8 cellular contexts compared by ENCODE assay signal in genomic region chr21:39518055-39518844, GRCh38.
DNase-seq lines count a peak whose midpoint lies in the region; ATAC-seq, FAIRE-seq and TF ChIP-seq lines count a peak whose summit lies in the region.

No MANE protein-coding gene starts in this region.

- intact Hi-C loops in HCT116 (cut with micrococcal nuclease), result loop anchor here (1.0 to 5.0 kb wide), 4 partner anchors 189 to 603 kb away; no protein-coding TSS in a partner anchor
- intact Hi-C loops in K562 (cut with micrococcal nuclease), result loop anchor here (1.0 kb wide), 1 partner anchor 198 kb away; no protein-coding TSS in a partner anchor

- DNase-seq in EH (ENCODE audit: low read depth) (peak; percentile 55), HCT116 (ENCODE audit: low read depth, low spot score) (peak; percentile 71), NCI-H1417 treated with DMSO at 0.1 percent for 48 hours (lab: John Stamatoyannopoulos, UW) (peak; percentile 41), K562 (ENCODE audit: extremely low read depth in 1 of 4, low spot score in 3 of 4) (peak; percentile 82 to 90 (median 90)), iPS DF 19.7 (ENCODE audit: low read depth, low spot score) (peak; percentile 70)
- DNase-seq in stimulated activated CD4-positive, alpha-beta T cell treated with anti-CD3 and anti-CD28 coated beads, Interleukin-12 subunit alpha, Interleukin-12 subunit beta, amount 100 ng/mL, for 24 hours (ENCODE audit: low read depth in 2 of 2), result peak; percentile 5 to 16

- BruUV-seq in HCT116 (replicated peaks; lab: Mats Ljungman, UMichigan) (no TSS peak), K562 (replicated peaks; lab: Mats Ljungman, UMichigan) (no TSS peak)

- H3K4me1 ChIP-seq in HCT116 (ENCODE audit: control insufficient read depth in 1 of 2, insufficient read depth in 2 of 2, low read length in 2 of 2) (peaks cover 0 to 2% of the 10 kb centered on the region in 2 experiments; a peak in 1 of 4 replicates), K562 (replicated peaks in 1 of 2; ENCODE audit: control insufficient read depth in 2 of 2, insufficient read depth in 2 of 2, low read length in 2 of 2) (no peaks in the 10 kb centered on the region)

- H3K27ac ChIP-seq in HCT116 (ENCODE audit: low read depth, low read length) (no peak overlapping the region), SU-DHL-6 (ENCODE audit: low read depth, low read length) (no peak overlapping the region), K562 (ENCODE audit: extremely low read depth, low read depth, low read length) (no peak overlapping the region)

- RAD21 ChIA-PET in HCT116 (lab: Charles Lee; ENCODE audit: low non-redundant PET in 1 of 2, low total read pairs in 2 of 2, uncharacterized antibody in 2 of 2, unreplicated experiment in 2 of 2), result interaction anchor here (0.8 to 1.3 kb wide), 3 partner anchors 183 to 197 kb away, joined by 3 to 6 read pairs (median 3); no protein-coding TSS in a partner anchor

- POLR2A ChIA-PET in HCT116 (lab: Charles Lee), result no interaction called here
- POLR2A ChIA-PET in K562 (lab: Yijun Ruan, JAX), result interaction anchor here (0.6 to 1.0 kb wide), 2 partner anchors 13 to 166 kb away, joined by 3 to 6 read pairs; no protein-coding TSS in a partner anchor

- H3K9me3 ChIP-seq in HCT116 (ENCODE audit: control insufficient read depth in 1 of 2, insufficient read depth in 1 of 2, low read depth in 1 of 2, low read length in 2 of 2) (no peaks in the 10 kb centered on the region), SU-DHL-6 (ENCODE audit: insufficient read depth, low read length) (no peaks in the 10 kb centered on the region), K562 (replicated peaks; ENCODE audit: control insufficient read depth, insufficient read depth, low read depth, low read length) (no peaks in the 10 kb centered on the region)

- no peaks in the 10 kb centered on the region for H4K20me1 ChIP-seq in HCT116 (ENCODE audit: insufficient read depth)
- no peaks in the 10 kb centered on the region for H4K20me1 ChIP-seq in SU-DHL-6 (ENCODE audit: low read depth, low read length)
- no peaks in the 10 kb centered on the region for H4K20me1 ChIP-seq in K562 (replicated peaks; ENCODE audit: control insufficient read depth, insufficient read depth, low read length)

- H3K4me2 ChIP-seq in HCT116 (ENCODE audit: low read length) (no peak overlapping the region), SU-DHL-6 (ENCODE audit: low read depth, low read length, poor library complexity, severe bottlenecking) (no peak overlapping the region), K562 (ENCODE audit: insufficient read depth, low read length) (no peak overlapping the region)

- no peak overlapping the region for H3K9ac ChIP-seq in HCT116 (ENCODE audit: low read length)
- no peak overlapping the region for H3K9ac ChIP-seq in SU-DHL-6 (ENCODE audit: low read length)
- no peak overlapping the region for H3K9ac ChIP-seq in K562 (ENCODE audit: insufficient read depth in 1 of 2, low read depth in 2 of 2, low read length in 2 of 2)

- TF ChIP-seq POLR2A in HCT116 (IDR thresholded peaks at IDR 0.05; ENCODE audit: borderline replicate concordance, extremely low read depth, insufficient read depth, insufficient read length), result no peak
- no peak for TF ChIP-seq POLR2A in K562 (conservative IDR thresholded peaks at IDR 0.05)

- peak; percentile 86 for FAIRE-seq in K562 (lab: Jason Lieb, UNC)

- in situ Hi-C loops in K562 (cut with MboI), result no loop called here

- 15% methylated on average over 13 of the region's 13 CpGs for WGBS in K562 (ENCODE audit: insufficient coverage, low coverage, missing lambda C conversion rate)

- no peak overlapping the region for H3K4me3 ChIP-seq in HCT116 (replicated peaks in 1 of 2; ENCODE audit: low read depth in 1 of 2, low read length in 2 of 2)
- no peak overlapping the region for H3K4me3 ChIP-seq in SU-DHL-6 (ENCODE audit: insufficient read depth, low read length, poor library complexity, severe bottlenecking)
- H3K4me3 ChIP-seq in K562, result no peak overlapping the region

- H3K9me1 ChIP-seq in K562 (ENCODE audit: control insufficient read depth, insufficient read depth, low read length), result no peaks in the 10 kb centered on the region

- H3K9me2 ChIP-seq in HCT116 (ENCODE audit: insufficient read depth) (no peaks in the 10 kb centered on the region), SU-DHL-6 (replicated peaks; ENCODE audit: insufficient read depth, low read length) (no peaks in the 10 kb centered on the region)

- no peaks in the 10 kb centered on the region for H3K27me3 ChIP-seq in HCT116 (ENCODE audit: insufficient read depth, low read length)
- H3K27me3 ChIP-seq in SU-DHL-6 (ENCODE audit: low read length), result no peaks in the 10 kb centered on the region
- H3K27me3 ChIP-seq in K562 (ENCODE audit: control insufficient read depth in 2 of 2, insufficient read depth in 2 of 2, low read length in 2 of 2), result peaks cover 4 to 11% of the 10 kb centered on the region in 2 experiments; a peak in 1 of 5 replicates

- TF ChIP-seq RAD21 in HCT116 (IDR thresholded peaks at IDR 0.05; ENCODE audit: low read depth), result peak; percentile 88
- peak; percentile 78 to 88 for TF ChIP-seq RAD21 in K562 (CRISPR knock-in tag; conservative IDR thresholded peaks at IDR 0.05 in 1 of 2, IDR thresholded peaks at IDR 0.05 in 1 of 2)

- TF ChIP-seq CTCF in HCT116 (IDR thresholded peaks at IDR 0.05 in 2 of 3, conservative IDR thresholded peaks at IDR 0.05 in 1 of 3; ENCODE audit: borderline replicate concordance in 1 of 3, insufficient read depth in 1 of 3, low read depth in 2 of 3, low read length in 2 of 3) (peak; percentile 74 to 92 (median 88); a peak in 5 of 6 replicates), SU-DHL-6 (IDR thresholded peaks at IDR 0.05; ENCODE audit: insufficient read depth, low read length, poor library complexity, severe bottlenecking) (peak; percentile 88), K562 (IDR thresholded peaks at IDR 0.05 in 2 of 3, conservative IDR thresholded peaks at IDR 0.05 in 1 of 3; ENCODE audit: insufficient read depth in 2 of 3, low read depth in 1 of 3, low read length in 3 of 3) (peak; percentile 96 to 99 (median 98))

- H3K36me3 ChIP-seq in HCT116 (ENCODE audit: control insufficient read depth in 1 of 2, insufficient read depth in 2 of 2, low read length in 2 of 2) (no peaks in the 10 kb centered on the region), SU-DHL-6 (ENCODE audit: low read length) (no peaks in the 10 kb centered on the region), K562 (ENCODE audit: control insufficient read depth, insufficient read depth, low read length) (no peaks in the 10 kb centered on the region)

- TF ChIP-seq EP300 in K562 (IDR thresholded peaks at IDR 0.05; ENCODE audit: low read length), result no peak

- H3K79me2 ChIP-seq in HCT116 (ENCODE audit: insufficient read depth, low read length), result no peaks in the 10 kb centered on the region
- no peaks in the 10 kb centered on the region for H3K79me2 ChIP-seq in SU-DHL-6 (ENCODE audit: insufficient read depth, low read length)
- H3K79me2 ChIP-seq in K562 (ENCODE audit: control insufficient read depth, insufficient read depth, low read length), result no peaks in the 10 kb centered on the region

- peak; percentile 99 for ATAC-seq in HCT116
- ATAC-seq in K562, result peak; percentile 97
- ATAC-seq in HG03039 (IDR thresholded peaks at IDR 0.05; ENCODE audit: unreplicated experiment), result no peak

- CTCF ChIA-PET in HCT116 (lab: Charles Lee) (interaction anchor here (0.8 to 2.7 kb wide), 10 partner anchors 9 to 198 kb away, joined by 3 to 20 read pairs (median 7); no protein-coding TSS in a partner anchor), K562 (lab: Yijun Ruan, JAX; ENCODE audit: low intra/inter-chr PET ratio) (interaction anchor here (0.7 to 2.0 kb wide), 4 partner anchors 195 to 1012 kb away, joined by 3 to 18 read pairs (median 5); no protein-coding TSS in a partner anchor)

- H3F3A ChIP-seq in SU-DHL-6 (ENCODE audit: insufficient read depth), result no peaks in the 10 kb centered on the region

- H2AFZ ChIP-seq in HCT116 (ENCODE audit: low read depth, low read length, poor library complexity, severe bottlenecking) (no peak overlapping the region), SU-DHL-6 (ENCODE audit: low read depth, low read length, severe bottlenecking) (no peak overlapping the region), K562 (ENCODE audit: low read depth, low read length) (no peak overlapping the region)

TF ChIP-seq in HCT116, 20 proteins besides CTCF, POLR2A, EP300 and RAD21:
- TF ChIP-seq CEBPB (IDR thresholded peaks at IDR 0.05; ENCODE audit: low read depth) (no peak), ZFX (IDR thresholded peaks at IDR 0.05) (no peak), SP1 (IDR thresholded peaks at IDR 0.05; ENCODE audit: low read depth) (no peak)

TF ChIP-seq in K562, 482 proteins besides CTCF, POLR2A, EP300 and RAD21 (continues in another document):
- peak; percentile 33; the same call in 1 of the 2 replicates for TF ChIP-seq RB1 (IDR thresholded peaks at IDR 0.05; ENCODE audit: low read depth)
- 0 out of 4 replicates have a peak, but pooled peaks of 1 of the 2 experiments have one; percentile 8 for TF ChIP-seq TBL1XR1 (IDR thresholded peaks at IDR 0.05; ENCODE audit: low read length in 2 of 2)
- TF ChIP-seq GTF2E2 (tag; IDR thresholded peaks at IDR 0.05), result no peak
- TF ChIP-seq THRB (CRISPR knock-in tag; conservative IDR thresholded peaks at IDR 0.05), result 0 out of 2 replicates have a peak, but pooled peaks have one; percentile 31
- TF ChIP-seq SMC3 (conservative IDR thresholded peaks at IDR 0.05; ENCODE audit: insufficient read depth, low read depth, low read length), result peak; percentile 89
- TF ChIP-seq HBP1 (CRISPR knock-in tag; IDR thresholded peaks at IDR 0.05), result 0 out of 2 replicates have a peak, but pooled peaks have one; percentile 11
- TF ChIP-seq NEUROD1 (IDR thresholded peaks at IDR 0.05; ENCODE audit: borderline replicate concordance, low read depth, low read length, partially characterized antibody), result peak; percentile 14

Comparison
In these comparisons a context has a peak if more than half of its experiments do, and no peak if none do; other contexts are left out.
1. DNase-seq: peak in every context shown above with its lines; median percentile 90 in K562; 71 in HCT116; 70 in iPS DF 19.7; 55 in EH; 41 in NCI-H1417 treated with DMSO at 0.1 percent for 48 hours; 10 in stimulated activated CD4-positive, alpha-beta T cell treated with anti-CD3 and anti-CD28 coated beads, Interleukin-12 subunit alpha, Interleukin-12 subunit beta, amount 100 ng/mL, for 24 hours.